Comparison of ENCODE assay signal across 25 cellular contexts in genomic region chr17:69959291-69959690, GRCh38.
"Had no signal": no experiment of that assay in that cellular context is flagged by ENCODE, and none has a peak within 500 bp of the region (broad histone marks: within the 10 kb centered on the region; RNA-seq: fewer than 3 reads in every experiment).

No MANE protein-coding gene starts in this region.

- H3K9me3 ChIP-seq: Peyer's patch, SJSA1 had no signal

- H3K4me1 ChIP-seq: Peyer's patch had no signal

- H3K27me3 ChIP-seq: Peyer's patch, SJSA1 had no signal

- ATAC-seq: HepG2 had no signal

- DNase-seq: IMR-90; Karpas-422; KG1; MV-4-11; NCI-H1048; NCI-H1105; NCI-H1417; NCI-H1436 treated with DMSO at 0.1 percent for 48 hours; NCI-H1694; NCI-H187 treated with DMSO at 0.1 percent for 48 hours; NCI-H2029 treated with DMSO at 0.1 percent for 48 hours; NCI-H2171 treated with DMSO at 0.1 percent for 48 hours; NCI-H345; NCI-H446 treated with DMSO at 0.1 percent for 48 hours; NCI-H510A treated with DMSO at 0.1 percent for 48 hours; NCI-H526; NCI-H748 treated with DMSO at 0.1 percent for 48 hours; NK-92 treated with Interleukin-12 subunit alpha and Interleukin-12 subunit beta, amount 100 ng/mL, for 24 hours; PC-9; Peyer's patch; Right ventricle myocardium superior; SIG-M5 had no signal

- H3K4me3 ChIP-seq: PC-9, Peyer's patch, SJSA1, SK-N-MC had no signal

- H3K36me3 ChIP-seq: Peyer's patch, SJSA1 had no signal

- H3K27ac ChIP-seq: PC-9, Peyer's patch, SJSA1, SK-N-MC had no signal
